ENCODE assay signal across 9 cellular contexts in genomic region chr11:826836-827145, GRCh38. TPM values are rescaled to one million over a fixed set of nuclear protein-coding genes. Genes with fewer than 3 reads are reported as not detected.
DNase-seq lines count a peak whose midpoint lies in the region; ATAC-seq and TF ChIP-seq lines count a peak whose summit lies in the region.
"Had no signal": no experiment of that assay in that cellular context is flagged by ENCODE, and none has a peak within 500 bp of the region (broad histone marks: within the 10 kb centered on the region; RNA-seq: fewer than 3 reads in every experiment).

No MANE protein-coding gene starts in this region.

- no peak for TF ChIP-seq CTCF in brain (conservative IDR thresholded peaks at IDR 0.05)

- H3K27me3 Mint-ChIP-seq in brain, result peaks cover 39% of the 10 kb centered on the region
- peaks cover 0 to 40% (median 14%) of the 10 kb centered on the region in 5 donors for H3K27me3 Mint-ChIP-seq in naive thymus-derived CD8-positive, alpha-beta T cell

- peak overlapping the region; percentile 100 for H3K4me2 ChIP-seq in BLaER1

- H3K4me3 ChIP-seq in BLaER1, result peak overlapping the region; percentile 69

- no peak for DNase-seq in naive thymus-derived CD8-positive, alpha-beta T cell
- DNase-seq in NCI-H2171 (lab: John Stamatoyannopoulos, UW), result no peak
- no peak for DNase-seq in NCI-H446 treated with DMSO at 0.1 percent for 48 hours (lab: John Stamatoyannopoulos, UW)
- DNase-seq: amygdala had no signal

- peaks cover 0 to 2% (median 0%) of the 10 kb centered on the region in 5 experiments for H3K9me3 Mint-ChIP-seq in brain
- H3K9me3 Mint-ChIP-seq in naive thymus-derived CD8-positive, alpha-beta T cell, result no peaks in the 10 kb centered on the region

- H3K27ac ChIP-seq in BLaER1, result no peak overlapping the region; the same call in 1 of the 2 replicates

- peaks cover 7% of the 10 kb centered on the region for H3K36me3 Mint-ChIP-seq in brain
- peaks cover 0 to 31% (median 12%) of the 10 kb centered on the region in 3 donors for H3K36me3 Mint-ChIP-seq in naive thymus-derived CD8-positive, alpha-beta T cell

- peak overlapping the region in 4 of 5 experiments; percentile 49 to 76 (median 71) for H3K4me3 Mint-ChIP-seq in brain
- H3K4me3 Mint-ChIP-seq in naive thymus-derived CD8-positive, alpha-beta T cell, result peak overlapping the region; percentile 61 to 81 (median 70)

- H3K4me1 ChIP-seq in BLaER1, result peaks cover 85% of the 10 kb centered on the region

- H3K4me1 Mint-ChIP-seq in brain, result peaks cover 38% of the 10 kb centered on the region
- peaks cover 7 to 52% (median 39%) of the 10 kb centered on the region in 4 donors for H3K4me1 Mint-ChIP-seq in naive thymus-derived CD8-positive, alpha-beta T cell

- peak; percentile 17 for ATAC-seq in HG02885 (IDR thresholded peaks at IDR 0.05; ENCODE audit: poor library complexity, unreplicated experiment)
- peak; percentile 7 to 17 for ATAC-seq in naive thymus-derived CD8-positive, alpha-beta T cell
- no peak for ATAC-seq in GM19467 (IDR thresholded peaks at IDR 0.05; ENCODE audit: unreplicated experiment)
- no peak for ATAC-seq in GM21360 (IDR thresholded peaks at IDR 0.05; ENCODE audit: unreplicated experiment)

- peak overlapping the region in 1 of 5 experiments; percentile 28 for H3K27ac Mint-ChIP-seq in brain
- H3K27ac Mint-ChIP-seq in naive thymus-derived CD8-positive, alpha-beta T cell, result no peak overlapping the region

- peaks cover 36% of the 10 kb centered on the region for H3K36me3 ChIP-seq in BLaER1

- H4K20me1 ChIP-seq in BLaER1, result peaks cover 100% of the 10 kb centered on the region

- no peaks in the 10 kb centered on the region for H3K9me3 ChIP-seq in BLaER1

- peak overlapping the region; percentile 50; the same call in 1 of the 2 replicates for H3K9ac ChIP-seq in BLaER1

- POLR2A ChIA-PET in naive thymus-derived CD8-positive, alpha-beta T cell (lab: Charles Lee), result interaction anchor here (0.8 to 3.0 kb wide), 3 partner anchors 14 to 26 kb away, joined by 3 to 10 read pairs (median 4); no protein-coding TSS in a partner anchor

- peaks cover 72% of the 10 kb centered on the region for H3K27me3 ChIP-seq in BLaER1

RNA-seq across cellular contexts. Expression of gene CRACR2B, which starts 0.9 kb away (rescaled TPM):
- polyA plus RNA-seq in brain (ENCODE audit: insufficient read depth, low read depth, low replicate concordance), result 3.1 TPM
- under 1 TPM; 0.60 to 0.85 TPM for total RNA-seq in naive thymus-derived CD8-positive, alpha-beta T cell
- under 1 TPM in 1 of 3 donors, not detected in 2; 0.18 TPM for polyA plus RNA-seq in naive thymus-derived CD8-positive, alpha-beta T cell

RNA-seq across cellular contexts. Expression of gene CD151, which starts 6.0 kb away (rescaled TPM):
- 114 TPM for polyA plus RNA-seq in brain (ENCODE audit: insufficient read depth, low read depth, low replicate concordance)
- total RNA-seq in naive thymus-derived CD8-positive, alpha-beta T cell, result 10 to 100 TPM; 20.8 to 24.3 TPM
- 10 to 100 TPM in 2 of 3 donors, 1 to 10 TPM in 1; 9.4 to 11.2 (median 10.2) TPM for polyA plus RNA-seq in naive thymus-derived CD8-positive, alpha-beta T cell

RNA-seq across cellular contexts. Expression of gene PNPLA2, which starts 8.1 kb away (rescaled TPM):
- polyA plus RNA-seq in brain (ENCODE audit: insufficient read depth, low read depth, low replicate concordance), result 67.9 TPM
- 100 to 1,000 TPM; 248 to 251 TPM for total RNA-seq in naive thymus-derived CD8-positive, alpha-beta T cell
- polyA plus RNA-seq in naive thymus-derived CD8-positive, alpha-beta T cell, result 10 to 100 TPM; 20.5 to 42.7 (median 31.5) TPM

RNA-seq across cellular contexts. Expression of gene POLR2L, which starts 15.5 kb away (rescaled TPM):
- polyA plus RNA-seq in brain (ENCODE audit: insufficient read depth, low read depth, low replicate concordance), result 104 TPM
- total RNA-seq in naive thymus-derived CD8-positive, alpha-beta T cell, result 10 to 100 TPM; 50.3 to 50.6 TPM
- polyA plus RNA-seq in naive thymus-derived CD8-positive, alpha-beta T cell, result 100 to 1,000 TPM in 1 of 3 donors, 10 to 100 TPM in 2; 96.5 to 102 (median 99.7) TPM

RNA-seq across cellular contexts. Expression of gene TSPAN4, which starts 15.9 kb away (rescaled TPM):
- polyA plus RNA-seq in brain (ENCODE audit: insufficient read depth, low read depth, low replicate concordance), result 23.3 TPM
- total RNA-seq in naive thymus-derived CD8-positive, alpha-beta T cell, result 1 to 10 TPM; 6.0 to 8.9 TPM
- polyA plus RNA-seq in naive thymus-derived CD8-positive, alpha-beta T cell, result 10 to 100 TPM in 1 of 3 donors, 1 to 10 TPM in 2; 7.2 to 12.8 (median 8.3) TPM

Comparison
In these comparisons a context has a peak if more than half of its experiments do, and no peak if none do; other contexts are left out.
1. ATAC-seq: peak in HG02885 (single experiment) and naive thymus-derived CD8-positive, alpha-beta T cell (2 of 2); none in GM19467 (single experiment) and GM21360 (single experiment).